ENCODE assay signal across 8 cellular contexts in the genomic region with DNA sequence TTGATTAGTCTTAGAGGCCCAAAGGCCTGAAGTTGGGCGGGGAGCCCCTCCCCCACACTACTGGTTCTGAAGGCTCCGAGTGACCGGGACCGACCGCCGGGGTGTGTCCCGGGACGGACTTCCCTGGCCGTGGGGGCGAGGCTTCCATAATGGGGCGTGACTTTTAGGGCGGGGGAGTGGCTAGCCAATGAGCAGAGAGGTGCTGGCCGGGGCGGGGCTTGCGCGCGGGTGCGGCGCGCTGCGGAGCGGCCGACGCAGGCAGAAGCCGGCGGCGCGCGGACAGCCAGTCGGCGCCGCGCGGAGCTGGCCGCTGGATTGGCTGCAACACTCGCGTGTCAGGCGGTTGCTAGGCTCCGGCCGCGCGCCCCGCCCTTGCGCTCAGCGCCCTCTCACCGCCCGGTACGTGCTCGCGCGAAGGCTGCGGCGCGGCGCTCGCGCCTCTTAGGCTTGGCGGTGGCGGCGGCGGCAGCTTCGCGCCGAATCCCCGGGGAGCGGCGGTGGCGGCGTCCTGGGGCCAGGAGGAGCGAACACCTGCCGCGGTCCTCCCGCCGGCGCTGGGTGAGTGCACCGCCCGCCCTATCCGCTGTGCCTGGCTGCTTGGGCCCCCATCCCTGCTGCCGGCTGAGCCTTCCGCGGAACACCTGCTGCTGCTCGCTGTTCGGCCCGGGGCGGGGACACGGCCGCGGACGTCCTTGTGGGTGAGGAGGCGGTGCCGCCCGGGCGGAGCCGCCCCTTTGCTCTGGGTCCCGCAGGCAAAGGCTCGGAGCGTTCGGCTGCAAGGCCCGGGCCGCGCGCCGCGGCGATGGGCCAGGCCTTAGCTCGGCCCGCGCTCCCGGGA. TPM values are rescaled to one million over a fixed set of nuclear protein-coding genes. Genes with fewer than 3 reads are reported as not detected.
DNase-seq lines count a peak whose midpoint lies in the region; ATAC-seq and TF ChIP-seq lines count a peak whose summit lies in the region.

A gene (plus strand): TSS at position 392 of the 838 bp plus-strand sequence. CDS start 40,268 bp downstream, outside the sequence.

- H3K9me3 ChIP-seq in T-helper 17 cell (ENCODE audit: control insufficient read depth, low read length, poor library complexity, severe bottlenecking) (no peaks in the 10 kb centered on the region), left ventricle myocardium inferior (replicated peaks) (no peaks in the 10 kb centered on the region), prostate gland (no peaks in the 10 kb centered on the region)

- no peaks in the 10 kb centered on the region for H3K27me3 ChIP-seq in left ventricle myocardium inferior (ENCODE audit: low read depth)
- H3K27me3 ChIP-seq in prostate gland (replicated peaks; ENCODE audit: insufficient read depth) = no peaks in the 10 kb centered on the region

- H3K4me3 ChIP-seq in left ventricle myocardium inferior = peak within 1 kb of the TSS; percentile 94
- peak within 1 kb of the TSS; percentile 78 to 82 for H3K4me3 ChIP-seq in prostate gland

- H3K27ac Mint-ChIP-seq in T-helper 17 cell = peak within 1 kb of the TSS; percentile 92

- DNase-seq in NCI-H187 (lab: John Stamatoyannopoulos, UW) (peak; percentile 77 to 84), T-helper 17 cell (peak; percentile 91 to 97 (median 94)), amygdala (lab: John Stamatoyannopoulos, UW) (peak; percentile 46 to 98 (median 94)), left ventricle myocardium inferior (peak; percentile 98), prostate gland (ENCODE audit: low spot score) (peak; percentile 97), ureter (ENCODE audit: low spot score) (peak; percentile 99)

- H3K36me3 ChIP-seq in left ventricle myocardium inferior (peaks cover 4% of the 10 kb centered on the region), prostate gland (no peaks in the 10 kb centered on the region)

- H3K4me3 Mint-ChIP-seq in T-helper 17 cell = peak within 1 kb of the TSS; percentile 89

- H3K27me3 Mint-ChIP-seq in T-helper 17 cell = no peaks in the 10 kb centered on the region

- peak; percentile 67 for TF ChIP-seq POLR2A in prostate gland (IDR thresholded peaks at IDR 0.05)

- intact Hi-C loops in left ventricle myocardium inferior (cut with micrococcal nuclease) = no loop called here
- intact Hi-C loops in prostate gland (cut with DNase I) = loop anchor here (2.0 to 5.0 kb wide), 2 partner anchors 58 to 69 kb away; a partner anchor contains a TSS

- H3K4me1 ChIP-seq in left ventricle myocardium inferior (peaks cover 66% of the 10 kb centered on the region), prostate gland (replicated peaks) (peaks cover 18% of the 10 kb centered on the region)

- no peaks in the 10 kb centered on the region for H3K36me3 Mint-ChIP-seq in T-helper 17 cell (ENCODE audit: low read depth)

- ATAC-seq in GM18499 (IDR thresholded peaks at IDR 0.05; ENCODE audit: insufficient read depth, unreplicated experiment) (peak; percentile 43), HG02938 (IDR thresholded peaks at IDR 0.05; ENCODE audit: unreplicated experiment) (peak; percentile 77), T-helper 17 cell (peak; percentile 89)

- WGBS in prostate gland = 0% methylated on average over 77 of the region's 109 CpGs

- peaks cover 20% of the 10 kb centered on the region for H3K4me1 Mint-ChIP-seq in T-helper 17 cell

- no peak for TF ChIP-seq CTCF in left ventricle myocardium inferior (IDR thresholded peaks at IDR 0.05; ENCODE audit: borderline replicate concordance)
- peak in 1 of 4 experiments; percentile 4 for TF ChIP-seq CTCF in prostate gland (IDR thresholded peaks at IDR 0.05)

- H3K27ac ChIP-seq in left ventricle myocardium inferior (replicated peaks) = peak within 1 kb of the TSS; percentile 99
- peak within 1 kb of the TSS; percentile 95 to 98 for H3K27ac ChIP-seq in prostate gland

RNA-seq across cellular contexts. Expression of the gene that starts here (rescaled TPM):
- total RNA-seq in T-helper 17 cell = 10 to 100 TPM; 18.0 to 18.9 TPM
- total RNA-seq in left ventricle myocardium inferior = 117 TPM
- total RNA-seq in prostate gland = 100 to 1,000 TPM in 1 of 2 donors, 10 to 100 TPM in 1; 86.7 to 213 TPM
- total RNA-seq in ureter = 94.0 TPM

Comparison
In these comparisons a context has a peak if more than half of its experiments do, and no peak if none do; other contexts are left out.
1. Peak in every context shown above with its lines: DNase-seq, ATAC-seq, H3K4me3 ChIP-seq and H3K27ac ChIP-seq.